Comparison of ENCODE assay signal across 19 cellular contexts in genomic region chr3:176739169-176739568, GRCh38.
DNase-seq lines count a peak whose midpoint lies in the region; TF ChIP-seq lines count a peak whose summit lies in the region.
"Had no signal": no experiment of that assay in that cellular context is flagged by ENCODE, and none has a peak within 500 bp of the region (broad histone marks: within the 10 kb centered on the region; RNA-seq: fewer than 3 reads in every experiment).

No MANE protein-coding gene starts in this region.

- DNase-seq in T47D (ENCODE audit: low read depth in 1 of 2, low spot score in 1 of 2) (peak; percentile 30 to 61), mammary epithelial cell (no peak), adipocyte (ENCODE audit: low read depth) (peak; percentile 28), iris pigment epithelial cell (ENCODE audit: low read depth) (peak; percentile 7), T-helper 1 cell (no peak), OCI-M1 (lab: John Stamatoyannopoulos, UW) (no peak), RWPE1 (ENCODE audit: low spot score) (no peak), middle frontal gyrus (ENCODE audit: extremely low spot score, low spot score) (no peak)
- DNase-seq: 8988T; CD4-positive, CD25-positive, alpha-beta regulatory T cell; COR-L47; GF-D8; NCI-H1105 treated with DMSO at 0.1 percent for 48 hours; NCI-H1694; NCI-H2081 treated with DMSO at 0.1 percent for 48 hours; NCI-H510A; NCI-H774; RPMI8226 had no signal

- H3K4me1 ChIP-seq in mammary epithelial cell (ENCODE audit: insufficient read depth, low read length): no peaks in the 10 kb centered on the region
- H3K4me1 ChIP-seq in adipocyte (ENCODE audit: control insufficient read depth, insufficient read depth, low read length): no peaks in the 10 kb centered on the region

- CTCF ChIA-PET in mammary epithelial cell (lab: Charles Lee; ENCODE audit: low non-redundant PET) (no interaction called here), RWPE1 (lab: Yijun Ruan, JAX) (no interaction called here)

- H3K27me3 ChIP-seq in mammary epithelial cell (ENCODE audit: insufficient read depth, low read length): peaks cover 3% of the 10 kb centered on the region
- no peaks in the 10 kb centered on the region for H3K27me3 ChIP-seq in adipocyte (replicated peaks; ENCODE audit: control insufficient read depth, insufficient read depth, low read length)

- BruUV-seq in mammary epithelial cell (replicated peaks; lab: Mats Ljungman, UMichigan): no TSS peak

- TF ChIP-seq CTCF in mammary epithelial cell (conservative IDR thresholded peaks at IDR 0.05 in 1 of 2, IDR thresholded peaks at IDR 0.05 in 1 of 2; ENCODE audit: extremely low read depth in 1 of 2, insufficient read depth in 1 of 2, low read depth in 1 of 2, low read length in 2 of 2) (no peak), RWPE1 (conservative IDR thresholded peaks at IDR 0.05; ENCODE audit: low read depth) (no peak)

- no peak overlapping the region for H3K4me3 ChIP-seq in mammary epithelial cell (replicated peaks in 1 of 3; ENCODE audit: insufficient read depth in 1 of 3, low read depth in 2 of 3, low read length in 3 of 3)
- no peak overlapping the region for H3K4me3 ChIP-seq in adipocyte (ENCODE audit: low read length)
- H3K4me3 ChIP-seq: K562 had no signal

- H3K9me3 ChIP-seq in mammary epithelial cell (replicated peaks; ENCODE audit: insufficient read depth, low read length): no peaks in the 10 kb centered on the region
- no peaks in the 10 kb centered on the region for H3K9me3 ChIP-seq in adipocyte (ENCODE audit: control insufficient read depth, low read length)

- WGBS in mammary epithelial cell (ENCODE audit: low coverage, missing lambda C conversion rate): 34% methylated on average over 2 of the region's 2 CpGs

- dilution Hi-C loops in mammary epithelial cell (cut with HindIII; ENCODE audit: low sequenced_read_pairs): no loop called here

- in situ Hi-C loops in T47D (cut with HindIII; ENCODE audit: low pct_unique_long_range_greater_than_20kb, low sequenced_read_pairs) (no loop called here), mammary epithelial cell (cut with MboI; ENCODE audit: low sequenced_read_pairs in 2 of 2) (no loop called here)

- intact Hi-C loops in mammary epithelial cell (cut with micrococcal nuclease): no loop called here

- H4K20me1 ChIP-seq in mammary epithelial cell (ENCODE audit: insufficient read depth, low read length): peaks cover 2% of the 10 kb centered on the region

- H3K9ac ChIP-seq in mammary epithelial cell (ENCODE audit: insufficient read depth, low read length): no peak overlapping the region
- no peak overlapping the region for H3K9ac ChIP-seq in adipocyte (ENCODE audit: low read length)

- no peak overlapping the region for H3K27ac ChIP-seq in mammary epithelial cell (ENCODE audit: insufficient read depth, low read depth, low read length)
- no peak overlapping the region for H3K27ac ChIP-seq in RWPE1

- POLR2A ChIA-PET in RWPE1 (lab: Yijun Ruan, JAX; ENCODE audit: low non-redundant PET): no interaction called here

- no peaks in the 10 kb centered on the region for H3K79me2 ChIP-seq in mammary epithelial cell (ENCODE audit: insufficient read depth, low read length)

- no peak overlapping the region for H3K4me2 ChIP-seq in mammary epithelial cell (ENCODE audit: insufficient read depth, low read depth, low read length)

- H3K36me3 ChIP-seq in mammary epithelial cell (ENCODE audit: insufficient read depth, low read length) (no peaks in the 10 kb centered on the region), adipocyte (ENCODE audit: control insufficient read depth, insufficient read depth, low read length, severe bottlenecking) (no peaks in the 10 kb centered on the region)

- no peak overlapping the region for H2AFZ ChIP-seq in mammary epithelial cell (ENCODE audit: low read depth, low read length)

Comparison
In these comparisons a context has a peak if more than half of its experiments do, and no peak if none do; other contexts are left out.
1. DNase-seq: peak in T47D (2 of 2), adipocyte (single experiment) and iris pigment epithelial cell (single experiment); none in mammary epithelial cell (single experiment), T-helper 1 cell (0 of 5), OCI-M1 (single experiment), RWPE1 (single experiment) and middle frontal gyrus (single experiment).